2 cellular contexts compared by ENCODE assay signal in genomic region chr3:107894998-107895397, GRCh38.
TF ChIP-seq lines count a peak whose summit lies in the region.

No MANE protein-coding gene starts in this region.

TF ChIP-seq in HepG2, 621 proteins besides CTCF, POLR2A, EP300 and RAD21 (continued from another document):
- TF ChIP-seq, protein P1, sequence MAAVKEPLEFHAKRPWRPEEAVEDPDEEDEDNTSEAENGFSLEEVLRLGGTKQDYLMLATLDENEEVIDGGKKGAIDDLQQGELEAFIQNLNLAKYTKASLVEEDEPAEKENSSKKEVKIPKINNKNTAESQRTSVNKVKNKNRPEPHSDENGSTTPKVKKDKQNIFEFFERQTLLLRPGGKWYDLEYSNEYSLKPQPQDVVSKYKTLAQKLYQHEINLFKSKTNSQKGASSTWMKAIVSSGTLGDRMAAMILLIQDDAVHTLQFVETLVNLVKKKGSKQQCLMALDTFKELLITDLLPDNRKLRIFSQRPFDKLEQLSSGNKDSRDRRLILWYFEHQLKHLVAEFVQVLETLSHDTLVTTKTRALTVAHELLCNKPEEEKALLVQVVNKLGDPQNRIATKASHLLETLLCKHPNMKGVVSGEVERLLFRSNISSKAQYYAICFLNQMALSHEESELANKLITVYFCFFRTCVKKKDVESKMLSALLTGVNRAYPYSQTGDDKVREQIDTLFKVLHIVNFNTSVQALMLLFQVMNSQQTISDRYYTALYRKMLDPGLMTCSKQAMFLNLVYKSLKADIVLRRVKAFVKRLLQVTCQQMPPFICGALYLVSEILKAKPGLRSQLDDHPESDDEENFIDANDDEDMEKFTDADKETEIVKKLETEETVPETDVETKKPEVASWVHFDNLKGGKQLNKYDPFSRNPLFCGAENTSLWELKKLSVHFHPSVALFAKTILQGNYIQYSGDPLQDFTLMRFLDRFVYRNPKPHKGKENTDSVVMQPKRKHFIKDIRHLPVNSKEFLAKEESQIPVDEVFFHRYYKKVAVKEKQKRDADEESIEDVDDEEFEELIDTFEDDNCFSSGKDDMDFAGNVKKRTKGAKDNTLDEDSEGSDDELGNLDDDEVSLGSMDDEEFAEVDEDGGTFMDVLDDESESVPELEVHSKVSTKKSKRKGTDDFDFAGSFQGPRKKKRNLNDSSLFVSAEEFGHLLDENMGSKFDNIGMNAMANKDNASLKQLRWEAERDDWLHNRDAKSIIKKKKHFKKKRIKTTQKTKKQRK (IDR thresholded peaks at IDR 0.05; ENCODE audit: low read length): no peak
- TF ChIP-seq MAFK (conservative IDR thresholded peaks at IDR 0.05 in 1 of 2, IDR thresholded peaks at IDR 0.05 in 1 of 2; ENCODE audit: low read length in 2 of 2) (peak; percentile 89 to 94), KDM2A (CRISPR knock-in tag; IDR thresholded peaks at IDR 0.05; ENCODE audit: borderline replicate concordance, low read depth) (no peak), MAFF (IDR thresholded peaks at IDR 0.05; ENCODE audit: low read depth, low read length) (peak; percentile 91), RBM39 (IDR thresholded peaks at IDR 0.05; ENCODE audit: low read depth, low read length, poor library complexity, severe bottlenecking) (no peak), ZNF33A (CRISPR knock-in tag; IDR thresholded peaks at IDR 0.05; ENCODE audit: borderline replicate concordance) (no peak), TMF1 (CRISPR knock-in tag; IDR thresholded peaks at IDR 0.05; ENCODE audit: low read depth) (no peak)

TF ChIP-seq in K562, 482 proteins besides CTCF, POLR2A, EP300 and RAD21 (continued from another document):
- TF ChIP-seq, protein P2, sequence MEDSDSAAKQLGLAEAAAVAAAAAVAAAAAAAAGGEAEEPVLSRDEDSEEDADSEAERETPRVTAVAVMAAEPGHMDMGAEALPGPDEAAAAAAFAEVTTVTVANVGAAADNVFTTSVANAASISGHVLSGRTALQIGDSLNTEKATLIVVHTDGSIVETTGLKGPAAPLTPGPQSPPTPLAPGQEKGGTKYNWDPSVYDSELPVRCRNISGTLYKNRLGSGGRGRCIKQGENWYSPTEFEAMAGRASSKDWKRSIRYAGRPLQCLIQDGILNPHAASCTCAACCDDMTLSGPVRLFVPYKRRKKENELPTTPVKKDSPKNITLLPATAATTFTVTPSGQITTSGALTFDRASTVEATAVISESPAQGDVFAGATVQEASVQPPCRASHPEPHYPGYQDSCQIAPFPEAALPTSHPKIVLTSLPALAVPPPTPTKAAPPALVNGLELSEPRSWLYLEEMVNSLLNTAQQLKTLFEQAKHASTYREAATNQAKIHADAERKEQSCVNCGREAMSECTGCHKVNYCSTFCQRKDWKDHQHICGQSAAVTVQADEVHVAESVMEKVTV (CRISPR knock-in tag; IDR thresholded peaks at IDR 0.05): 0 out of 2 replicates have a peak, but pooled peaks have one; percentile 8
- TF ChIP-seq GATAD2A (IDR thresholded peaks at IDR 0.05) (no peak), PBX2 (CRISPR knock-in tag; IDR thresholded peaks at IDR 0.05; ENCODE audit: low read depth) (no peak), PBX2 (tag; conservative IDR thresholded peaks at IDR 0.05; ENCODE audit: low read depth) (peak; percentile 44; the same call in 1 of the 2 replicates), MAFK (IDR thresholded peaks at IDR 0.05; ENCODE audit: low read length) (peak; percentile 95), MAFG (tag; conservative IDR thresholded peaks at IDR 0.05) (peak; percentile 99), C11orf30 (IDR thresholded peaks at IDR 0.05; ENCODE audit: low read depth) (peak; percentile 96), ZNF717 (CRISPR knock-in tag; IDR thresholded peaks at IDR 0.05) (no peak), ARID1B (IDR thresholded peaks at IDR 0.05) (peak; percentile 34; the same call in 1 of the 2 replicates), NFE2 (IDR thresholded peaks at IDR 0.05; ENCODE audit: low read depth) (peak; percentile 73), MEIS2 (IDR thresholded peaks at IDR 0.05; ENCODE audit: partially characterized antibody) (peak; percentile 47), ARID3A (IDR thresholded peaks at IDR 0.05; ENCODE audit: borderline replicate concordance, low read depth, low read length) (no peak), MAFF (IDR thresholded peaks at IDR 0.05; ENCODE audit: low read length) (peak; percentile 94), ZNF583 (CRISPR knock-in tag; IDR thresholded peaks at IDR 0.05) (no peak), ZBTB17 (CRISPR knock-in tag; IDR thresholded peaks at IDR 0.05) (0 out of 2 replicates have a peak, but pooled peaks have one; percentile 7), HSF4 (CRISPR knock-in tag; IDR thresholded peaks at IDR 0.05; ENCODE audit: borderline replicate concordance) (no peak), ZNF316 (IDR thresholded peaks at IDR 0.05) (peak; percentile 98), DPF2 (IDR thresholded peaks at IDR 0.05) (peak; percentile 56; the same call in 1 of the 2 replicates), CREM (IDR thresholded peaks at IDR 0.05; ENCODE audit: low read depth) (no peak), POLR2H (tag; IDR thresholded peaks at IDR 0.05; ENCODE audit: low read depth) (no peak), ZNF134 (CRISPR knock-in tag; conservative IDR thresholded peaks at IDR 0.05) (no peak), EHMT2 (IDR thresholded peaks at IDR 0.05) (no peak), NFIX (CRISPR knock-in tag; IDR thresholded peaks at IDR 0.05; ENCODE audit: low read depth) (no peak), JUND (IDR thresholded peaks at IDR 0.05; ENCODE audit: borderline replicate concordance, low read depth, low read length) (peak; percentile 78; the same call in 1 of the 2 replicates), JUND (tag; IDR thresholded peaks at IDR 0.05; ENCODE audit: borderline replicate concordance, low read depth, low read length) (peak; percentile 82; the same call in 2 of the 3 replicates), BACH1 (tag; IDR thresholded peaks at IDR 0.05) (peak; percentile 82), FOSL1 (tag; conservative IDR thresholded peaks at IDR 0.05) (peak; percentile 89)
- TF ChIP-seq, protein P3, sequence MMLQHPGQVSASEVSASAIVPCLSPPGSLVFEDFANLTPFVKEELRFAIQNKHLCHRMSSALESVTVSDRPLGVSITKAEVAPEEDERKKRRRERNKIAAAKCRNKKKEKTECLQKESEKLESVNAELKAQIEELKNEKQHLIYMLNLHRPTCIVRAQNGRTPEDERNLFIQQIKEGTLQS (IDR thresholded peaks at IDR 0.05): peak; percentile 63
- TF ChIP-seq, protein P3 (CRISPR knock-in tag; conservative IDR thresholded peaks at IDR 0.05): no peak
- TF ChIP-seq, protein P4, sequence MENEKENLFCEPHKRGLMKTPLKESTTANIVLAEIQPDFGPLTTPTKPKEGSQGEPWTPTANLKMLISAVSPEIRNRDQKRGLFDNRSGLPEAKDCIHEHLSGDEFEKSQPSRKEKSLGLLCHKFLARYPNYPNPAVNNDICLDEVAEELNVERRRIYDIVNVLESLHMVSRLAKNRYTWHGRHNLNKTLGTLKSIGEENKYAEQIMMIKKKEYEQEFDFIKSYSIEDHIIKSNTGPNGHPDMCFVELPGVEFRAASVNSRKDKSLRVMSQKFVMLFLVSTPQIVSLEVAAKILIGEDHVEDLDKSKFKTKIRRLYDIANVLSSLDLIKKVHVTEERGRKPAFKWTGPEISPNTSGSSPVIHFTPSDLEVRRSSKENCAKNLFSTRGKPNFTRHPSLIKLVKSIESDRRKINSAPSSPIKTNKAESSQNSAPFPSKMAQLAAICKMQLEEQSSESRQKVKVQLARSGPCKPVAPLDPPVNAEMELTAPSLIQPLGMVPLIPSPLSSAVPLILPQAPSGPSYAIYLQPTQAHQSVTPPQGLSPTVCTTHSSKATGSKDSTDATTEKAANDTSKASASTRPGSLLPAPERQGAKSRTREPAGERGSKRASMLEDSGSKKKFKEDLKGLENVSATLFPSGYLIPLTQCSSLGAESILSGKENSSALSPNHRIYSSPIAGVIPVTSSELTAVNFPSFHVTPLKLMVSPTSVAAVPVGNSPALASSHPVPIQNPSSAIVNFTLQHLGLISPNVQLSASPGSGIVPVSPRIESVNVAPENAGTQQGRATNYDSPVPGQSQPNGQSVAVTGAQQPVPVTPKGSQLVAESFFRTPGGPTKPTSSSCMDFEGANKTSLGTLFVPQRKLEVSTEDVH (IDR thresholded peaks at IDR 0.05; ENCODE audit: low read depth, partially characterized antibody): peak; percentile 50
